ENCODE assay signal across 8 cellular contexts in the genomic region with DNA sequence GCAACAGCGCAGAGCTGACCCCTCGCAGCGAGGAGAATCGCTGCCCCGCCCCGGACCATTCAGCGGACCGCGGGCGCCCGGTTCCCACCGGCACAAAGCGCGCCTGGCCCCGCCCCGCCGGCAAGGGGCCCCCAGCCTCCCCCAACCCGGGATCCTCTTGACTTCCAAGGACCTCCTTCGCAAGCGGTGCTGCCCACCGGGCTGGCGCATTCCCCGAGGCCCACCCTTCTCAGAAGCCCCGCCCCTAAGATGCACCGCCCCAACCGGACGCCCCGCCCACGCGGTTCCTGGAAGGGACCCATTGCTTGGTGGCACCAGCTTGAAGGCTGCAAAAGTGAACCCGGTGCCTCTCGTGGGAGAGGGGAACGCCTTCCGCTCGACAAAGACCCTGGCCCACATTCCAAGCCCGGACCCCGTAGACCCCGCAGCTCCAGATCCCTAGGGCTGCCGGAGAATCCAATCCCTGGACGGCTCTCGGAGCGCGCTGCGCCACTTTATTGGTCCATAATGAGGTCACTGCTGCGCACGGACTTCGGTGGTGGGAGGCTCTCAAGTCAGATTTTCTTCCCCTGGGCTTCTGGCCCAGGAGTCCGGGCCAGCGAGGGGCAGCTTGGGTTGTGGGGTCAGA. TPM values are rescaled to one million over a fixed set of nuclear protein-coding genes. Genes with fewer than 3 reads are reported as not detected.
A peak's percentile ranks its signal among the peaks of the same experiment; 100 is the strongest.
DNase-seq lines count a peak whose midpoint lies in the region; ATAC-seq and TF ChIP-seq lines count a peak whose summit lies in the region.

No MANE protein-coding gene starts in this region.

- ATAC-seq in WTC11 (peak; percentile 58), GM19463 (IDR thresholded peaks at IDR 0.05; ENCODE audit: unreplicated experiment) (no peak)
- ATAC-seq in stimulated activated naive CD8-positive, alpha-beta T cell treated with anti-CD3 and anti-CD28 coated beads, Interleukin-15, amount 100 ng/mL, for 72 hours = no peak

- H3K27ac Mint-ChIP-seq in WTC11 = peak overlapping the region; percentile 92
- no peak overlapping the region for H3K27ac Mint-ChIP-seq in stimulated activated naive CD8-positive, alpha-beta T cell treated with anti-CD3 and anti-CD28 coated beads, Interleukin-15, amount 100 ng/mL, for 72 hours

- DNase-seq in ELF-1 (ENCODE audit: low read depth, low spot score) = peak; percentile 85
- DNase-seq in NCI-H1092 (lab: John Stamatoyannopoulos, UW) = peak; percentile 87
- DNase-seq in WTC11 (ENCODE audit: low spot score) = peak; percentile 97
- DNase-seq in fibroblast of villous mesenchyme (ENCODE audit: low read depth) = no peak
- peak; percentile 54 to 56 for DNase-seq in stimulated activated naive CD8-positive, alpha-beta T cell treated with anti-CD3 and anti-CD28 coated beads, Interleukin-15, amount 100 ng/mL, for 72 hours
- DNase-seq in Ammon's horn (ENCODE audit: low spot score) = no peak
- DNase-seq in AML-193 (lab: John Stamatoyannopoulos, UW) = no peak

- peak overlapping the region; percentile 53 for H3K4me3 ChIP-seq in fibroblast of villous mesenchyme (ENCODE audit: low read depth, low read length)

- no peaks in the 10 kb centered on the region for H3K9me3 Mint-ChIP-seq in WTC11
- no peaks in the 10 kb centered on the region for H3K9me3 Mint-ChIP-seq in stimulated activated naive CD8-positive, alpha-beta T cell treated with anti-CD3 and anti-CD28 coated beads, Interleukin-15, amount 100 ng/mL, for 72 hours

- no peak for TF ChIP-seq CTCF in WTC11 (IDR thresholded peaks at IDR 0.05)
- TF ChIP-seq CTCF in fibroblast of villous mesenchyme (IDR thresholded peaks at IDR 0.05; ENCODE audit: insufficient read depth, low read depth, low read length) = no peak

- CTCF ChIA-PET in WTC11 (lab: Charles Lee) = interaction anchor here (0.5 to 21.4 kb wide), 54 partner anchors 10 to 797 kb away, joined by 3 to 489 read pairs (median 5); a partner anchor contains a TSS

- H3K27me3 Mint-ChIP-seq in WTC11 (ENCODE audit: low read depth) = peaks cover 45% of the 10 kb centered on the region
- peaks cover 84% of the 10 kb centered on the region for H3K27me3 Mint-ChIP-seq in stimulated activated naive CD8-positive, alpha-beta T cell treated with anti-CD3 and anti-CD28 coated beads, Interleukin-15, amount 100 ng/mL, for 72 hours

- peak overlapping the region; percentile 81 for H3K4me3 Mint-ChIP-seq in WTC11
- peak overlapping the region; percentile 77 to 85 for H3K4me3 Mint-ChIP-seq in stimulated activated naive CD8-positive, alpha-beta T cell treated with anti-CD3 and anti-CD28 coated beads, Interleukin-15, amount 100 ng/mL, for 72 hours

- H3K4me1 Mint-ChIP-seq in WTC11 = peaks cover 27% of the 10 kb centered on the region
- peaks cover 32% of the 10 kb centered on the region for H3K4me1 Mint-ChIP-seq in stimulated activated naive CD8-positive, alpha-beta T cell treated with anti-CD3 and anti-CD28 coated beads, Interleukin-15, amount 100 ng/mL, for 72 hours

- POLR2A ChIA-PET in WTC11 (lab: Charles Lee) = interaction anchor here (0.5 to 4.8 kb wide), 6 partner anchors 8 to 192 kb away, joined by 3 to 22 read pairs (median 4); a partner anchor contains a TSS

- no peaks in the 10 kb centered on the region for H3K36me3 Mint-ChIP-seq in WTC11

TF ChIP-seq in WTC11, 78 proteins besides CTCF, POLR2A, EP300 and RAD21 (continues in another document):
- TF ChIP-seq CREB1 (CRISPR knock-in tag; IDR thresholded peaks at IDR 0.05) (no peak), ZNF423 (CRISPR knock-in tag; IDR thresholded peaks at IDR 0.05) (no peak), SOX15 (CRISPR knock-in tag; IDR thresholded peaks at IDR 0.05) (no peak)
- TF ChIP-seq, protein P1, sequence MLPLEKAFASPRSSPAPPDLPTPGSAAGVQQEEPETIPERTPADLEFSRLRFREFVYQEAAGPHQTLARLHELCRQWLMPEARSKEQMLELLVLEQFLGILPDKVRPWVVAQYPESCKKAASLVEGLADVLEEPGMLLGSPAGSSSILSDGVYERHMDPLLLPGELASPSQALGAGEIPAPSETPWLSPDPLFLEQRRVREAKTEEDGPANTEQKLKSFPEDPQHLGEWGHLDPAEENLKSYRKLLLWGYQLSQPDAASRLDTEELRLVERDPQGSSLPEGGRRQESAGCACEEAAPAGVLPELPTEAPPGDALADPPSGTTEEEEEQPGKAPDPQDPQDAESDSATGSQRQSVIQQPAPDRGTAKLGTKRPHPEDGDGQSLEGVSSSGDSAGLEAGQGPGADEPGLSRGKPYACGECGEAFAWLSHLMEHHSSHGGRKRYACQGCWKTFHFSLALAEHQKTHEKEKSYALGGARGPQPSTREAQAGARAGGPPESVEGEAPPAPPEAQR (CRISPR knock-in tag; IDR thresholded peaks at IDR 0.05) = no peak
- TF ChIP-seq, protein P2, sequence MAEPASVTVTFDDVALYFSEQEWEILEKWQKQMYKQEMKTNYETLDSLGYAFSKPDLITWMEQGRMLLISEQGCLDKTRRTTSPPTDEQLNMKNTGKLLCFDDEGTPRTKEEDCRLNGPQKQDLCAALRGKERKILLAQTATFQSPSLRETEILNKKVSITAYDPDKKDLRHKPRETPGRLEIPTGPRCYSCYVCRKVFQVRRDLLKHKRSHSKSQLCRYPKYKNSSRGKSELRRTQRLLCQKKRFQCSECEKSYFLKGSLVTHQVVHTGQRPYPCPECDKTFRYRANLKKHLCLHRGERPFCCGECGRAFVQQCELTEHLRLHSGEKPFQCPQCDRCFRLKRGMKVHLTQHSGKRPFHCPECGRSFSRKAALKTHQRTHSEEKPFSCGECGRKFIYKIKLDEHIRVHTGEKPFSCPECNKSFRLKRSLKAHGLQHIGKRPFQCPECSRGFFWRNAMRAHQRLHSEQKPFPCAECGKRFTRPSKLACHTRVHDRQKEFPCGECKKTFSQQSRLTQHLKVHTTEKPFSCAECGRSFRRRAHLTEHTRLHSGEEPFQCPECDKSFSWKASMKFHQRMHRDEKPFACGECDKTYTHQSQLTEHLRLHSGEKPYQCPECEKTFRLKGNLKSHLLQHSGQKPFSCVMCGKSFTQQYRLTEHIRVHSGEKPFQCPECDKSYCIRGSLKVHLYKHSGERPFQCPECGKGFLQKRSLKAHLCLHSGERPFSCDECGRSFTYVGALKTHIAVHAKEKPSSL (CRISPR knock-in tag; conservative IDR thresholded peaks at IDR 0.05) = no peak
- TF ChIP-seq, protein P3, sequence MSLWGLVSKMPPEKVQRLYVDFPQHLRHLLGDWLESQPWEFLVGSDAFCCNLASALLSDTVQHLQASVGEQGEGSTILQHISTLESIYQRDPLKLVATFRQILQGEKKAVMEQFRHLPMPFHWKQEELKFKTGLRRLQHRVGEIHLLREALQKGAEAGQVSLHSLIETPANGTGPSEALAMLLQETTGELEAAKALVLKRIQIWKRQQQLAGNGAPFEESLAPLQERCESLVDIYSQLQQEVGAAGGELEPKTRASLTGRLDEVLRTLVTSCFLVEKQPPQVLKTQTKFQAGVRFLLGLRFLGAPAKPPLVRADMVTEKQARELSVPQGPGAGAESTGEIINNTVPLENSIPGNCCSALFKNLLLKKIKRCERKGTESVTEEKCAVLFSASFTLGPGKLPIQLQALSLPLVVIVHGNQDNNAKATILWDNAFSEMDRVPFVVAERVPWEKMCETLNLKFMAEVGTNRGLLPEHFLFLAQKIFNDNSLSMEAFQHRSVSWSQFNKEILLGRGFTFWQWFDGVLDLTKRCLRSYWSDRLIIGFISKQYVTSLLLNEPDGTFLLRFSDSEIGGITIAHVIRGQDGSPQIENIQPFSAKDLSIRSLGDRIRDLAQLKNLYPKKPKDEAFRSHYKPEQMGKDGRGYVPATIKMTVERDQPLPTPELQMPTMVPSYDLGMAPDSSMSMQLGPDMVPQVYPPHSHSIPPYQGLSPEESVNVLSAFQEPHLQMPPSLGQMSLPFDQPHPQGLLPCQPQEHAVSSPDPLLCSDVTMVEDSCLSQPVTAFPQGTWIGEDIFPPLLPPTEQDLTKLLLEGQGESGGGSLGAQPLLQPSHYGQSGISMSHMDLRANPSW (CRISPR knock-in tag; conservative IDR thresholded peaks at IDR 0.05; ENCODE audit: low read depth) = no peak
- TF ChIP-seq, protein P4, sequence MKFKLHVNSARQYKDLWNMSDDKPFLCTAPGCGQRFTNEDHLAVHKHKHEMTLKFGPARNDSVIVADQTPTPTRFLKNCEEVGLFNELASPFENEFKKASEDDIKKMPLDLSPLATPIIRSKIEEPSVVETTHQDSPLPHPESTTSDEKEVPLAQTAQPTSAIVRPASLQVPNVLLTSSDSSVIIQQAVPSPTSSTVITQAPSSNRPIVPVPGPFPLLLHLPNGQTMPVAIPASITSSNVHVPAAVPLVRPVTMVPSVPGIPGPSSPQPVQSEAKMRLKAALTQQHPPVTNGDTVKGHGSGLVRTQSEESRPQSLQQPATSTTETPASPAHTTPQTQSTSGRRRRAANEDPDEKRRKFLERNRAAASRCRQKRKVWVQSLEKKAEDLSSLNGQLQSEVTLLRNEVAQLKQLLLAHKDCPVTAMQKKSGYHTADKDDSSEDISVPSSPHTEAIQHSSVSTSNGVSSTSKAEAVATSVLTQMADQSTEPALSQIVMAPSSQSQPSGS (CRISPR knock-in tag; IDR thresholded peaks at IDR 0.05; ENCODE audit: borderline replicate concordance, low read depth) = no peak
- TF ChIP-seq, protein P5, sequence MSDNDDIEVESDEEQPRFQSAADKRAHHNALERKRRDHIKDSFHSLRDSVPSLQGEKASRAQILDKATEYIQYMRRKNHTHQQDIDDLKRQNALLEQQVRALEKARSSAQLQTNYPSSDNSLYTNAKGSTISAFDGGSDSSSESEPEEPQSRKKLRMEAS (CRISPR knock-in tag; IDR thresholded peaks at IDR 0.05) = no peak; the same call in 1 of the 2 replicates

RNA-seq across cellular contexts. Expression of a gene that starts 2.0 kb away (rescaled TPM):
- total RNA-seq in WTC11 (2021) (74.7 to 78.7 TPM (median 78.3 TPM) in 3 replicates), fibroblast of villous mesenchyme (not detected in 2 replicates)

RNA-seq across cellular contexts. Expression of a gene that starts 10.2 kb away (rescaled TPM):
- total RNA-seq in WTC11 (2021) (105 to 113 TPM (median 107 TPM) in 3 replicates), fibroblast of villous mesenchyme (64.1 and 99.7 TPM in 2 replicates)

RNA-seq across cellular contexts. Expression of a gene that starts 14.9 kb away (rescaled TPM):
- total RNA-seq in WTC11 (2021) (13.4 to 14.8 TPM (median 14.6 TPM) in 3 replicates), fibroblast of villous mesenchyme (5.2 and 5.8 TPM in 2 replicates)

RNA-seq across cellular contexts. Expression of a gene that starts 40.1 kb away (rescaled TPM):
- total RNA-seq in WTC11 (2021) (9.2 to 14.0 TPM (median 12.9 TPM) in 3 replicates), fibroblast of villous mesenchyme (27.7 and 110 TPM in 2 replicates)

RNA-seq across cellular contexts. Expression of a gene that starts 46.6 kb away (rescaled TPM):
- total RNA-seq in WTC11 (2021) = 441 to 512 TPM (median 491 TPM) in 3 replicates
- 80.5 and 97.6 TPM in 2 replicates for total RNA-seq in fibroblast of villous mesenchyme

Comparison
In these comparisons a context has a peak if more than half of its experiments do, and no peak if none do; other contexts are left out.
1. DNase-seq: peak in ELF-1 (single experiment), NCI-H1092 (single experiment), WTC11 (single experiment) and stimulated activated naive CD8-positive, alpha-beta T cell treated with anti-CD3 and anti-CD28 coated beads, Interleukin-15, amount 100 ng/mL, for 72 hours (2 of 2); none in fibroblast of villous mesenchyme (single experiment), Ammon's horn (single experiment) and AML-193 (0 of 2).
2. RNA of a gene that starts 2.0 kb away (total RNA-seq): 74.7 to 78.7 TPM in WTC11; not detected in fibroblast of villous mesenchyme; every median in the first group is over 10 times any median in the second.